8 cellular contexts compared by ENCODE assay signal in the genomic region with DNA sequence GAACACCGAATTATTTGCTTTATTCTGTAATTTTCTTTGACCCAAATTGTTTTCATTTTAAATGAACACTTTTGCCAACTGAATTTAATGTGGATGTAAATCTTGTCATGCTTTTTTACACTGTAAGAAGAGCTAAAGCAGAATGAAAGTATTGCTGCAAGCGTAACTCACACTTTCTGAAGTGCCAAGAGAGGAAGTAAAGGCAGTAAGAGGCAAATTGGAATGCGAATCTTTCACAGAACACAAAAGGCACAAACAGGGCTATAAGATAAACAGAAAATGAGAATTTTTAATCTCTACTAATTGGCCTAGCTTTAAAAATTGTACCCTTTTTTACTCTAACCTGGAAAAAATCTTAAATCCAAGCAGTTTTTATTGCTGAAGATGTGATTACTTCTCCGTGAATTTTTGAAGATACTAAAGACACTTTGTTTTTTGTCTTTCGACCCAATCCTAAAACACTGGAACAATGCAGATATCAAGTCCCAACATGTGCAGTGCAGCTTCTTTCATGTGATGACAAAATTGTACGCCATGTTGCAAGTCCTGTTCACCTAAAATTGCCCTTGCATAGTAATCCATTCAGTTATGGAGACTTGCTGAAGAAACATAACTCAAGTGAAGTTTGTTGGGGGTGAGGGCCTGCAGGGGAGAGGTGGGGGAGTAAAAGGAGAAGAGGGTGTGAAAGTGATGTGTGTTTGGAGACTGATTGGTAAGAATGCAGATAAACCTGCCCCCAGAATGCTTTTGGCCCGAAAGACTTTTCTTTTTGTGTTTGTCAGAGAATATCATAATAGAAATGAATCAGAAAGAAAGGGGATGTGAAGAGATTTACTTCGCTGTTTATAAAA. TPM values are rescaled to one million over a fixed set of nuclear protein-coding genes. Genes with fewer than 3 reads are reported as not detected.
DNase-seq lines count a peak whose midpoint lies in the region; ATAC-seq and TF ChIP-seq lines count a peak whose summit lies in the region.

No MANE protein-coding gene starts in this region.

- H2AFZ ChIP-seq in MM.1S (ENCODE audit: low read length) = no peak overlapping the region

- H3K9me3 ChIP-seq in MM.1S (replicated peaks; ENCODE audit: insufficient read depth, low read length) (no peaks in the 10 kb centered on the region), colonic mucosa (no peaks in the 10 kb centered on the region)

- H3K4me3 ChIP-seq in MM.1S (ENCODE audit: low read length) = peak overlapping the region; percentile 87
- H3K4me3 ChIP-seq in colonic mucosa = peak overlapping the region; percentile 94

- no peak for ATAC-seq in naive B cell (ENCODE audit: low read depth in 2 of 2)
- no peak for ATAC-seq in HG02678 (IDR thresholded peaks at IDR 0.05; ENCODE audit: unreplicated experiment)
- ATAC-seq in GM18858 (IDR thresholded peaks at IDR 0.05; ENCODE audit: unreplicated experiment) = no peak

- intact Hi-C loops in CD14-positive monocyte (cut with micrococcal nuclease) (loop anchor here (5.0 to 10.0 kb wide), 4 partner anchors 55 to 912 kb away; a partner anchor contains a TSS), colonic mucosa (cut with DNase I) (loop anchor here (5.0 to 10.0 kb wide), 2 partner anchors 75 to 78 kb away; a partner anchor contains a TSS)

- DNase-seq in CD14-positive monocyte (ENCODE audit: low spot score) (no peak), MM.1S (peak; percentile 23), colonic mucosa (no peak), naive B cell (no peak), RPMI8226 (no peak)
- DNase-seq in activated effector memory CD4-positive, alpha-beta T cell treated with Interleukin-2 at 50 U/mL for 16 hours = no peak

- H3K4me3 Mint-ChIP-seq in CD14-positive monocyte (peak overlapping the region; percentile 92 to 96), naive B cell (peak overlapping the region; percentile 90 to 98 (median 95))

- peak overlapping the region; percentile 98 for H3K9ac ChIP-seq in MM.1S (ENCODE audit: low read length)
- H3K9ac ChIP-seq in colonic mucosa (ENCODE audit: low read depth in 2 of 2, low read length in 2 of 2) = peak overlapping the region in 1 of 2 donors; percentile 78

- peak overlapping the region; percentile 82 to 95 (median 91) for H3K27ac Mint-ChIP-seq in CD14-positive monocyte
- peak overlapping the region in 4 of 6 donors; percentile 2 to 93 (median 90) for H3K27ac Mint-ChIP-seq in naive B cell

- H4K20me1 ChIP-seq in MM.1S (ENCODE audit: insufficient read depth, low read length) = no peaks in the 10 kb centered on the region

- TF ChIP-seq CTCF in CD14-positive monocyte (IDR thresholded peaks at IDR 0.05) = no peak
- TF ChIP-seq CTCF in MM.1S (IDR thresholded peaks at IDR 0.05; ENCODE audit: low read length) = no peak
- no peak for TF ChIP-seq CTCF in colonic mucosa (IDR thresholded peaks at IDR 0.05)

- H3K4me1 ChIP-seq in MM.1S (ENCODE audit: low read length) (peaks cover 19% of the 10 kb centered on the region), colonic mucosa (peaks cover 22% of the 10 kb centered on the region)

- no peaks in the 10 kb centered on the region; the same call in 1 of the 2 replicates for H3K36me3 ChIP-seq in MM.1S (replicated peaks; ENCODE audit: insufficient read depth, low read length)
- H3K36me3 ChIP-seq in colonic mucosa = no peaks in the 10 kb centered on the region

- H3K4me1 Mint-ChIP-seq in CD14-positive monocyte (peaks cover 57% of the 10 kb centered on the region), naive B cell (peaks cover 53 to 60% (median 56%) of the 10 kb centered on the region in 3 donors)

- H3K79me2 ChIP-seq in MM.1S (ENCODE audit: low read length) = peaks cover 75% of the 10 kb centered on the region

- H3F3A ChIP-seq in MM.1S (ENCODE audit: insufficient read depth, low read length) = peaks cover 60% of the 10 kb centered on the region

- H3K27me3 Mint-ChIP-seq in CD14-positive monocyte (ENCODE audit: low read depth in 3 of 3) (peaks cover 5 to 11% (median 8%) of the 10 kb centered on the region in 3 donors), naive B cell (no peaks in the 10 kb centered on the region)

- H3K36me3 Mint-ChIP-seq in CD14-positive monocyte (peaks cover 31 to 33% of the 10 kb centered on the region in 2 donors), naive B cell (no peaks in the 10 kb centered on the region)

- peaks cover 0 to 2% (median 0%) of the 10 kb centered on the region in 7 donors for H3K9me3 Mint-ChIP-seq in CD14-positive monocyte
- H3K9me3 Mint-ChIP-seq in naive B cell = no peaks in the 10 kb centered on the region

- H3K9me2 ChIP-seq in MM.1S (replicated peaks; ENCODE audit: insufficient read depth, low read length) = no peaks in the 10 kb centered on the region

- H3K27me3 ChIP-seq in MM.1S (replicated peaks; ENCODE audit: insufficient read depth, low read length) = no peaks in the 10 kb centered on the region
- no peaks in the 10 kb centered on the region for H3K27me3 ChIP-seq in colonic mucosa

- peak overlapping the region; percentile 85 for H3K4me2 ChIP-seq in MM.1S (ENCODE audit: low read depth, low read length)

- peak overlapping the region; percentile 93 for H3K27ac ChIP-seq in MM.1S (ENCODE audit: low read length)
- peak overlapping the region; percentile 31 for H3K27ac ChIP-seq in colonic mucosa

RNA-seq across cellular contexts. Expression of a gene that starts 1.4 kb away (rescaled TPM):
- 1 to 10 TPM; 2.3 to 4.4 TPM for polyA plus RNA-seq in CD14-positive monocyte
- total RNA-seq in colonic mucosa = 1 to 10 TPM; 8.8 to 9.5 TPM
- 10 to 100 TPM in 1 of 6 donors, 1 to 10 TPM in 5; 3.0 to 13.6 (median 5.4) TPM for polyA plus RNA-seq in naive B cell (ENCODE audit: low read depth in 6 of 6)
